20 cellular contexts compared by ENCODE assay signal in genomic region chrX:97751735-97752134, GRCh38.
"Had no signal": no experiment of that assay in that cellular context is flagged by ENCODE, and none has a peak within 500 bp of the region (broad histone marks: within the 10 kb centered on the region; RNA-seq: fewer than 3 reads in every experiment).

No MANE protein-coding gene starts in this region.

- DNase-seq: effector memory CD8-positive, alpha-beta T cell; erythroblast; glutamatergic neuron; kidney glomerular epithelial cell; mucosa of descending colon; naive thymus-derived CD8-positive, alpha-beta T cell; posterior cingulate gyrus; sigmoid colon; stimulated activated CD4-positive, alpha-beta T cell treated with anti-CD3 and anti-CD28 coated beads, Interleukin-2, amount 100 ng/mL, for 24 hours; stimulated activated CD4-positive, alpha-beta T cell treated with anti-CD3 and anti-CD28 coated beads, Interleukin-4, amount 100 ng/mL, for 4 hours; stimulated activated naive B cell treated with anti-CD40 and anti-IgM and Interleukin-4, amounts not matched to agents 10 μg/mL and 1 μg/mL and 100 μg/mL, for 72 hours; stomach; substantia nigra; transverse colon had no signal

- H3K27me3 ChIP-seq: gastroesophageal sphincter, sigmoid colon, transverse colon had no signal

- H3K27me3 Mint-ChIP-seq: dendritic cell treated with granulocyte-macrophage colony-stimulating factor and Interleukin-4, amounts not matched to agents 40 ng/mL and 50 ng/mL, for 4 days; effector memory CD8-positive, alpha-beta T cell; stimulated activated naive B cell treated with anti-CD40 and anti-IgM and Interleukin-4, amounts not matched to agents 10 μg/mL and 1 μg/mL and 100 μg/mL, for 72 hours had no signal

- H3K9me3 Mint-ChIP-seq: dendritic cell treated with granulocyte-macrophage colony-stimulating factor and Interleukin-4, amounts not matched to agents 40 ng/mL and 50 ng/mL, for 4 days; effector memory CD8-positive, alpha-beta T cell; naive thymus-derived CD8-positive, alpha-beta T cell; neural crest cell had no signal

- H3K36me3 ChIP-seq: gastroesophageal sphincter, sigmoid colon, stomach, thoracic aorta, transverse colon had no signal

- H3K36me3 Mint-ChIP-seq: naive thymus-derived CD8-positive, alpha-beta T cell; stimulated activated naive B cell treated with anti-CD40 and anti-IgM and Interleukin-4, amounts not matched to agents 10 μg/mL and 1 μg/mL and 100 μg/mL, for 72 hours had no signal

- ATAC-seq: effector memory CD8-positive, alpha-beta T cell; gastroesophageal sphincter; left lobe of liver; mucosa of descending colon; naive thymus-derived CD8-positive, alpha-beta T cell; stimulated activated naive B cell treated with anti-CD40 and anti-IgM and Interleukin-4, amounts not matched to agents 10 μg/mL and 1 μg/mL and 100 μg/mL, for 72 hours had no signal

- H3K9me3 ChIP-seq: gastroesophageal sphincter, mucosa of descending colon, sigmoid colon, stomach, thoracic aorta, transverse colon had no signal

- H3K27ac Mint-ChIP-seq: dendritic cell treated with granulocyte-macrophage colony-stimulating factor and Interleukin-4, amounts not matched to agents 40 ng/mL and 50 ng/mL, for 4 days; effector memory CD8-positive, alpha-beta T cell; naive thymus-derived CD8-positive, alpha-beta T cell; stimulated activated naive B cell treated with anti-CD40 and anti-IgM and Interleukin-4, amounts not matched to agents 10 μg/mL and 1 μg/mL and 100 μg/mL, for 72 hours had no signal

- H3K4me3 Mint-ChIP-seq: dendritic cell treated with granulocyte-macrophage colony-stimulating factor and Interleukin-4, amounts not matched to agents 40 ng/mL and 50 ng/mL, for 4 days; effector memory CD8-positive, alpha-beta T cell; naive thymus-derived CD8-positive, alpha-beta T cell; neural crest cell; stimulated activated naive B cell treated with anti-CD40 and anti-IgM and Interleukin-4, amounts not matched to agents 10 μg/mL and 1 μg/mL and 100 μg/mL, for 72 hours had no signal

- H3K4me3 ChIP-seq: gastroesophageal sphincter, mucosa of descending colon, sigmoid colon, skin epidermis, stomach, thoracic aorta, transverse colon had no signal

- H3K4me1 Mint-ChIP-seq: naive thymus-derived CD8-positive, alpha-beta T cell; neural crest cell; stimulated activated naive B cell treated with anti-CD40 and anti-IgM and Interleukin-4, amounts not matched to agents 10 μg/mL and 1 μg/mL and 100 μg/mL, for 72 hours had no signal

- H3K27ac ChIP-seq: gastroesophageal sphincter, sigmoid colon, skin epidermis, stomach, thoracic aorta, transverse colon had no signal

- H3K4me1 ChIP-seq: gastroesophageal sphincter, sigmoid colon, stomach, transverse colon had no signal
